Comparison of ENCODE assay signal across 1 cellular context in the genomic region with DNA sequence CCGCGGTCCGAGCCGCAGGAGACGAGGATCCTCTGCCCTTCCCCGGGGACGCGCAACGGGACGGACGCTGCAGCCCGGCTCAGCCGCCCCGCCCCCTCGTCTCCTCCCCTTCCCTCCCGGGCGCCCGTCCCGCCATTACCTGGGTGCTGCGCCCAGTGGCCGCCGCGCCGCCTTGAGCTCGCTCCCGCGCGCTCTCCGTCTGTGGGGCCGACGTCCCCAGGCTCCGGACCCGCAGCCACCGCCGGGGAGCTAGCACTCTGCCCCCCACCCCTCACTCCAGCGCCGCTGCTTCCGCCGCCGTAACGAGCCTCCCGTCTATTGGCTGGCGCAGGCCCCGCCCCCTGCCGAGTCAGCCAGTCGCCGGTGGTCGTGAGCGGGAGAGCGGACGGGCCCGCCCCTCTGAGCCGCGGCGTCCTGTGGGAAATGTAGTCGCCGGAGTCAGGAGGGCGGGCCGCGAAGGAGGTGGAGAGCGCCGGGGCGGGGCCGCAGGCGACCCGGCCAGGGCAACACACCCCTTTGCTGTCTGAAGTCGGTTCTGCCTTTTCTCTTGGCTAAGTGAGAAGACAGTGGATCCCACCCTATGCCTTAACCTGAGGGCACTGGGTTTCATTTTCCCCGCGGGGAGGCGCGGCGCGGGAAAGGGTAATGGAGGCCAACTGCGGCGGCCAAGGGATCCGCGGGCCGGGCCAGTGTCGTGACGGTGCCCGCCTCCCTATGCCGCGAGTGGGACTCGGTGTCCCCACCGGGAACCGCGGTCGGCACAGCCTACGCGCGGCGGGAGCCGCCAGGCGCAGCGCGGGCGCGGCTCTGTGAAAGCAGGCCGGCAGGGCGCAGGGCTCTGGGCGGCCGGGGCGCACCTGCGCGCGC.
A peak's percentile ranks its signal among the peaks of the same experiment; 100 is the strongest.
TF ChIP-seq lines count a peak whose summit lies in the region.

A gene (minus strand): TSS at position 259 of the 867 bp plus-strand sequence. CDS start 1,767 bp downstream, outside the sequence.

TF ChIP-seq in HepG2, 621 proteins besides CTCF, POLR2A, EP300 and RAD21 (continued from another document and continues in another):
- TF ChIP-seq, protein P1, sequence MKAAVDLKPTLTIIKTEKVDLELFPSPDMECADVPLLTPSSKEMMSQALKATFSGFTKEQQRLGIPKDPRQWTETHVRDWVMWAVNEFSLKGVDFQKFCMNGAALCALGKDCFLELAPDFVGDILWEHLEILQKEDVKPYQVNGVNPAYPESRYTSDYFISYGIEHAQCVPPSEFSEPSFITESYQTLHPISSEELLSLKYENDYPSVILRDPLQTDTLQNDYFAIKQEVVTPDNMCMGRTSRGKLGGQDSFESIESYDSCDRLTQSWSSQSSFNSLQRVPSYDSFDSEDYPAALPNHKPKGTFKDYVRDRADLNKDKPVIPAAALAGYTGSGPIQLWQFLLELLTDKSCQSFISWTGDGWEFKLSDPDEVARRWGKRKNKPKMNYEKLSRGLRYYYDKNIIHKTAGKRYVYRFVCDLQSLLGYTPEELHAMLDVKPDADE (CRISPR knock-in tag; IDR thresholded peaks at IDR 0.05), result no peak
- TF ChIP-seq, protein P2, sequence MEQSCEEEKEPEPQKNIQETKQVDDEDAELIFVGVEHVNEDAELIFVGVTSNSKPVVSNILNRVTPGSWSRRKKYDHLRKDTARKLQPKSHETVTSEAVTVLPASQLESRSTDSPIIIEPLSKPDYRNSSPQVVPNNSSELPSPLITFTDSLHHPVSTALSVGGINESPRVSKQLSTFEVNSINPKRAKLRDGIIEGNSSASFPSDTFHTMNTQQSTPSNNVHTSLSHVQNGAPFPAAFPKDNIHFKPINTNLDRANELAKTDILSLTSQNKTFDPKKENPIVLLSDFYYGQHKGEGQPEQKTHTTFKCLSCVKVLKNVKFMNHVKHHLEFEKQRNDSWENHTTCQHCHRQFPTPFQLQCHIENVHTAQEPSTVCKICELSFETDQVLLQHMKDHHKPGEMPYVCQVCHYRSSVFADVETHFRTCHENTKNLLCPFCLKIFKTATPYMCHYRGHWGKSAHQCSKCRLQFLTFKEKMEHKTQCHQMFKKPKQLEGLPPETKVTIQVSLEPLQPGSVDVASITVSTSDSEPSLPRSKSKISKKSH (CRISPR knock-in tag; IDR thresholded peaks at IDR 0.05; ENCODE audit: borderline replicate concordance), result peak; percentile 52; the same call in 1 of the 2 replicates
- TF ChIP-seq ZNF138 (CRISPR knock-in tag; IDR thresholded peaks at IDR 0.05; ENCODE audit: low read depth), result no peak; the same call in 1 of the 2 replicates
- no peak for TF ChIP-seq PTBP1 (IDR thresholded peaks at IDR 0.05; ENCODE audit: low read depth, low read length, poor library complexity, severe bottlenecking)
- peak in 1 of 2 experiments; percentile 53; a peak in 1 of 4 replicates for TF ChIP-seq KLF16 (CRISPR knock-in tag; IDR thresholded peaks at IDR 0.05)
- no peak; the same call in 1 of the 2 replicates for TF ChIP-seq ZNF790 (CRISPR knock-in tag; IDR thresholded peaks at IDR 0.05; ENCODE audit: borderline replicate concordance)
- TF ChIP-seq MATR3 (CRISPR knock-in tag; IDR thresholded peaks at IDR 0.05), result no peak
- TF ChIP-seq NCOA1 (CRISPR knock-in tag; IDR thresholded peaks at IDR 0.05), result no peak; the same call in 1 of the 2 replicates
- TF ChIP-seq, protein P3, sequence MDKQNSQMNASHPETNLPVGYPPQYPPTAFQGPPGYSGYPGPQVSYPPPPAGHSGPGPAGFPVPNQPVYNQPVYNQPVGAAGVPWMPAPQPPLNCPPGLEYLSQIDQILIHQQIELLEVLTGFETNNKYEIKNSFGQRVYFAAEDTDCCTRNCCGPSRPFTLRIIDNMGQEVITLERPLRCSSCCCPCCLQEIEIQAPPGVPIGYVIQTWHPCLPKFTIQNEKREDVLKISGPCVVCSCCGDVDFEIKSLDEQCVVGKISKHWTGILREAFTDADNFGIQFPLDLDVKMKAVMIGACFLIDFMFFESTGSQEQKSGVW (CRISPR knock-in tag; IDR thresholded peaks at IDR 0.05; ENCODE audit: borderline replicate concordance), result no peak
- no peak for TF ChIP-seq ZNF562 (CRISPR knock-in tag; IDR thresholded peaks at IDR 0.05; ENCODE audit: borderline replicate concordance)
- TF ChIP-seq NR3C1 (CRISPR knock-in tag; IDR thresholded peaks at IDR 0.05), result no peak
- no peak for TF ChIP-seq SOX5 (CRISPR knock-in tag; IDR thresholded peaks at IDR 0.05; ENCODE audit: borderline replicate concordance)
- TF ChIP-seq FOXA3 (CRISPR knock-in tag; IDR thresholded peaks at IDR 0.05), result no peak
- no peak; the same call in 1 of the 2 replicates for TF ChIP-seq MYC (CRISPR knock-in tag; IDR thresholded peaks at IDR 0.05; ENCODE audit: borderline replicate concordance)
- no peak; the same call in 1 of the 2 replicates for TF ChIP-seq ZZZ3 (CRISPR knock-in tag; IDR thresholded peaks at IDR 0.05; ENCODE audit: borderline replicate concordance)
- peak; percentile 71; the same call in 1 of the 2 replicates for TF ChIP-seq ZSCAN22 (CRISPR knock-in tag; IDR thresholded peaks at IDR 0.05)
- peak; percentile 51; the same call in 1 of the 2 replicates for TF ChIP-seq HES4 (CRISPR knock-in tag; IDR thresholded peaks at IDR 0.05; ENCODE audit: borderline replicate concordance)
- peak; percentile 55; the same call in 1 of the 2 replicates for TF ChIP-seq ZNF567 (CRISPR knock-in tag; IDR thresholded peaks at IDR 0.05; ENCODE audit: borderline replicate concordance)
- TF ChIP-seq, protein P4, sequence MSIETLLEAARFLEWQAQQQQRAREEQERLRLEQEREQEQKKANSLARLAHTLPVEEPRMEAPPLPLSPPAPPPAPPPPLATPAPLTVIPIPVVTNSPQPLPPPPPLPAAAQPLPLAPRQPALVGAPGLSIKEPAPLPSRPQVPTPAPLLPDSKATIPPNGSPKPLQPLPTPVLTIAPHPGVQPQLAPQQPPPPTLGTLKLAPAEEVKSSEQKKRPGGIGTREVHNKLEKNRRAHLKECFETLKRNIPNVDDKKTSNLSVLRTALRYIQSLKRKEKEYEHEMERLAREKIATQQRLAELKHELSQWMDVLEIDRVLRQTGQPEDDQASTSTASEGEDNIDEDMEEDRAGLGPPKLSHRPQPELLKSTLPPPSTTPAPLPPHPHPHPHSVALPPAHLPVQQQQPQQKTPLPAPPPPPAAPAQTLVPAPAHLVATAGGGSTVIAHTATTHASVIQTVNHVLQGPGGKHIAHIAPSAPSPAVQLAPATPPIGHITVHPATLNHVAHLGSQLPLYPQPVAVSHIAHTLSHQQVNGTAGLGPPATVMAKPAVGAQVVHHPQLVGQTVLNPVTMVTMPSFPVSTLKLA (IDR thresholded peaks at IDR 0.05), result 0 out of 2 replicates have a peak, but pooled peaks have one; percentile 5
- no peak; the same call in 1 of the 2 replicates for TF ChIP-seq ZNF12 (CRISPR knock-in tag; IDR thresholded peaks at IDR 0.05)
- no peak for TF ChIP-seq REXO4 (CRISPR knock-in tag; IDR thresholded peaks at IDR 0.05; ENCODE audit: borderline replicate concordance)
- no peak for TF ChIP-seq SRF (IDR thresholded peaks at IDR 0.05; ENCODE audit: low read depth, low read length)
- TF ChIP-seq, protein P5, sequence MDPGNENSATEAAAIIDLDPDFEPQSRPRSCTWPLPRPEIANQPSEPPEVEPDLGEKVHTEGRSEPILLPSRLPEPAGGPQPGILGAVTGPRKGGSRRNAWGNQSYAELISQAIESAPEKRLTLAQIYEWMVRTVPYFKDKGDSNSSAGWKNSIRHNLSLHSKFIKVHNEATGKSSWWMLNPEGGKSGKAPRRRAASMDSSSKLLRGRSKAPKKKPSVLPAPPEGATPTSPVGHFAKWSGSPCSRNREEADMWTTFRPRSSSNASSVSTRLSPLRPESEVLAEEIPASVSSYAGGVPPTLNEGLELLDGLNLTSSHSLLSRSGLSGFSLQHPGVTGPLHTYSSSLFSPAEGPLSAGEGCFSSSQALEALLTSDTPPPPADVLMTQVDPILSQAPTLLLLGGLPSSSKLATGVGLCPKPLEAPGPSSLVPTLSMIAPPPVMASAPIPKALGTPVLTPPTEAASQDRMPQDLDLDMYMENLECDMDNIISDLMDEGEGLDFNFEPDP (CRISPR knock-in tag; conservative IDR thresholded peaks at IDR 0.05), result no peak
- 0 out of 2 replicates have a peak, but pooled peaks have one; percentile 65 for TF ChIP-seq ZNF101 (CRISPR knock-in tag; IDR thresholded peaks at IDR 0.05; ENCODE audit: borderline replicate concordance, low read depth)
- TF ChIP-seq FOXK1 (CRISPR knock-in tag; IDR thresholded peaks at IDR 0.05; ENCODE audit: borderline replicate concordance, low read depth), result peak; percentile 48; the same call in 1 of the 2 replicates
- TF ChIP-seq, protein P6, sequence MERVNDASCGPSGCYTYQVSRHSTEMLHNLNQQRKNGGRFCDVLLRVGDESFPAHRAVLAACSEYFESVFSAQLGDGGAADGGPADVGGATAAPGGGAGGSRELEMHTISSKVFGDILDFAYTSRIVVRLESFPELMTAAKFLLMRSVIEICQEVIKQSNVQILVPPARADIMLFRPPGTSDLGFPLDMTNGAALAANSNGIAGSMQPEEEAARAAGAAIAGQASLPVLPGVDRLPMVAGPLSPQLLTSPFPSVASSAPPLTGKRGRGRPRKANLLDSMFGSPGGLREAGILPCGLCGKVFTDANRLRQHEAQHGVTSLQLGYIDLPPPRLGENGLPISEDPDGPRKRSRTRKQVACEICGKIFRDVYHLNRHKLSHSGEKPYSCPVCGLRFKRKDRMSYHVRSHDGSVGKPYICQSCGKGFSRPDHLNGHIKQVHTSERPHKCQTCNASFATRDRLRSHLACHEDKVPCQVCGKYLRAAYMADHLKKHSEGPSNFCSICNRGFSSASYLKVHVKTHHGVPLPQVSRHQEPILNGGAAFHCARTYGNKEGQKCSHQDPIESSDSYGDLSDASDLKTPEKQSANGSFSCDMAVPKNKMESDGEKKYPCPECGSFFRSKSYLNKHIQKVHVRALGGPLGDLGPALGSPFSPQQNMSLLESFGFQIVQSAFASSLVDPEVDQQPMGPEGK (CRISPR knock-in tag; IDR thresholded peaks at IDR 0.05), result peak; percentile 88
- peak; percentile 76 for TF ChIP-seq ARNT2 (CRISPR knock-in tag; IDR thresholded peaks at IDR 0.05; ENCODE audit: low read depth)
- no peak for TF ChIP-seq ZNF432 (CRISPR knock-in tag; IDR thresholded peaks at IDR 0.05; ENCODE audit: borderline replicate concordance)
- no peak for TF ChIP-seq HDAC6 (IDR thresholded peaks at IDR 0.05; ENCODE audit: low read depth, low read length)
- TF ChIP-seq ISL2 (CRISPR knock-in tag; IDR thresholded peaks at IDR 0.05), result no peak
- TF ChIP-seq ZNF816 (CRISPR knock-in tag; IDR thresholded peaks at IDR 0.05; ENCODE audit: borderline replicate concordance), result peak; percentile 59; the same call in 1 of the 2 replicates
- TF ChIP-seq, protein P7, sequence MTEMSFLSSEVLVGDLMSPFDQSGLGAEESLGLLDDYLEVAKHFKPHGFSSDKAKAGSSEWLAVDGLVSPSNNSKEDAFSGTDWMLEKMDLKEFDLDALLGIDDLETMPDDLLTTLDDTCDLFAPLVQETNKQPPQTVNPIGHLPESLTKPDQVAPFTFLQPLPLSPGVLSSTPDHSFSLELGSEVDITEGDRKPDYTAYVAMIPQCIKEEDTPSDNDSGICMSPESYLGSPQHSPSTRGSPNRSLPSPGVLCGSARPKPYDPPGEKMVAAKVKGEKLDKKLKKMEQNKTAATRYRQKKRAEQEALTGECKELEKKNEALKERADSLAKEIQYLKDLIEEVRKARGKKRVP (CRISPR knock-in tag; IDR thresholded peaks at IDR 0.05), result no peak
- TF ChIP-seq ZFAT (CRISPR knock-in tag; conservative IDR thresholded peaks at IDR 0.05), result no peak
- no peak for TF ChIP-seq ZNF558 (CRISPR knock-in tag; IDR thresholded peaks at IDR 0.05; ENCODE audit: borderline replicate concordance)
- TF ChIP-seq ZNF460 (CRISPR knock-in tag; IDR thresholded peaks at IDR 0.05; ENCODE audit: borderline replicate concordance), result no peak
- peak; percentile 94 for TF ChIP-seq ZNF547 (CRISPR knock-in tag; IDR thresholded peaks at IDR 0.05)
- TF ChIP-seq, protein P8, sequence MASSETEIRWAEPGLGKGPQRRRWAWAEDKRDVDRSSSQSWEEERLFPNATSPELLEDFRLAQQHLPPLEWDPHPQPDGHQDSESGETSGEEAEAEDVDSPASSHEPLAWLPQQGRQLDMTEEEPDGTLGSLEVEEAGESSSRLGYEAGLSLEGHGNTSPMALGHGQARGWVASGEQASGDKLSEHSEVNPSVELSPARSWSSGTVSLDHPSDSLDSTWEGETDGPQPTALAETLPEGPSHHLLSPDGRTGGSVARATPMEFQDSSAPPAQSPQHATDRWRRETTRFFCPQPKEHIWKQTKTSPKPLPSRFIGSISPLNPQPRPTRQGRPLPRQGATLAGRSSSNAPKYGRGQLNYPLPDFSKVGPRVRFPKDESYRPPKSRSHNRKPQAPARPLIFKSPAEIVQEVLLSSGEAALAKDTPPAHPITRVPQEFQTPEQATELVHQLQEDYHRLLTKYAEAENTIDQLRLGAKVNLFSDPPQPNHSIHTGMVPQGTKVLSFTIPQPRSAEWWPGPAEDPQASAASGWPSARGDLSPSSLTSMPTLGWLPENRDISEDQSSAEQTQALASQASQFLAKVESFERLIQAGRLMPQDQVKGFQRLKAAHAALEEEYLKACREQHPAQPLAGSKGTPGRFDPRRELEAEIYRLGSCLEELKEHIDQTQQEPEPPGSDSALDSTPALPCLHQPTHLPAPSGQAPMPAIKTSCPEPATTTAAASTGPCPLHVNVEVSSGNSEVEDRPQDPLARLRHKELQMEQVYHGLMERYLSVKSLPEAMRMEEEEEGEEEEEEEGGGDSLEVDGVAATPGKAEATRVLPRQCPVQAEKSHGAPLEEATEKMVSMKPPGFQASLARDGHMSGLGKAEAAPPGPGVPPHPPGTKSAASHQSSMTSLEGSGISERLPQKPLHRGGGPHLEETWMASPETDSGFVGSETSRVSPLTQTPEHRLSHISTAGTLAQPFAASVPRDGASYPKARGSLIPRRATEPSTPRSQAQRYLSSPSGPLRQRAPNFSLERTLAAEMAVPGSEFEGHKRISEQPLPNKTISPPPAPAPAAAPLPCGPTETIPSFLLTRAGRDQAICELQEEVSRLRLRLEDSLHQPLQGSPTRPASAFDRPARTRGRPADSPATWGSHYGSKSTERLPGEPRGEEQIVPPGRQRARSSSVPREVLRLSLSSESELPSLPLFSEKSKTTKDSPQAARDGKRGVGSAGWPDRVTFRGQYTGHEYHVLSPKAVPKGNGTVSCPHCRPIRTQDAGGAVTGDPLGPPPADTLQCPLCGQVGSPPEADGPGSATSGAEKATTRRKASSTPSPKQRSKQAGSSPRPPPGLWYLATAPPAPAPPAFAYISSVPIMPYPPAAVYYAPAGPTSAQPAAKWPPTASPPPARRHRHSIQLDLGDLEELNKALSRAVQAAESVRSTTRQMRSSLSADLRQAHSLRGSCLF (CRISPR knock-in tag; IDR thresholded peaks at IDR 0.05; ENCODE audit: borderline replicate concordance), result no peak
- no peak for TF ChIP-seq ARNT (IDR thresholded peaks at IDR 0.05)
- TF ChIP-seq PHF21A (CRISPR knock-in tag; IDR thresholded peaks at IDR 0.05), result no peak
- no peak; the same call in 1 of the 2 replicates for TF ChIP-seq ZBTB38 (CRISPR knock-in tag; IDR thresholded peaks at IDR 0.05)
- TF ChIP-seq KDM4B (CRISPR knock-in tag; IDR thresholded peaks at IDR 0.05), result no peak
- TF ChIP-seq, protein P9, sequence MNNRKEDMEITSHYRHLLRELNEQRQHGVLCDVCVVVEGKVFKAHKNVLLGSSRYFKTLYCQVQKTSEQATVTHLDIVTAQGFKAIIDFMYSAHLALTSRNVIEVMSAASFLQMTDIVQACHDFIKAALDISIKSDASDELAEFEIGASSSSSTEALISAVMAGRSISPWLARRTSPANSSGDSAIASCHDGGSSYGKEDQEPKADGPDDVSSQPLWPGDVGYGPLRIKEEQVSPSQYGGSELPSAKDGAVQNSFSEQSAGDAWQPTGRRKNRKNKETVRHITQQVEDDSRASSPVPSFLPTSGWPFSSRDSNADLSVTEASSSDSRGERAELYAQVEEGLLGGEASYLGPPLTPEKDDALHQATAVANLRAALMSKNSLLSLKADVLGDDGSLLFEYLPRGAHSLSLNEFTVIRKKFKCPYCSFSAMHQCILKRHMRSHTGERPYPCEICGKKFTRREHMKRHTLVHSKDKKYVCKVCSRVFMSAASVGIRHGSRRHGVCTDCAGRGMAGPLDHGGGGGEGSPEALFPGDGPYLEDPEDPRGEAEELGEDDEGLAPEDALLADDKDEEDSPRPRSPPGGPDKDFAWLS (CRISPR knock-in tag; IDR thresholded peaks at IDR 0.05; ENCODE audit: borderline replicate concordance), result no peak
- TF ChIP-seq NR2F2 (IDR thresholded peaks at IDR 0.05; ENCODE audit: borderline replicate concordance, low read depth), result no peak; the same call in 1 of the 2 replicates
